Comparison of ENCODE assay signal across 11 cellular contexts in genomic region chr6:170089937-170090335, GRCh38.
DNase-seq lines count a peak whose midpoint lies in the region; ATAC-seq, FAIRE-seq and TF ChIP-seq lines count a peak whose summit lies in the region.
"Had no signal": no experiment of that assay in that cellular context is flagged by ENCODE, and none has a peak within 500 bp of the region (broad histone marks: within the 10 kb centered on the region; RNA-seq: fewer than 3 reads in every experiment).

No MANE protein-coding gene starts in this region.

- H3K4me1 ChIP-seq in uterus, result no peaks in the 10 kb centered on the region
- peaks cover 0 to 36% (median 7%) of the 10 kb centered on the region in 3 donors for H3K4me1 ChIP-seq in gastroesophageal sphincter
- no peaks in the 10 kb centered on the region; the same call in 1 of the 2 replicates for H3K4me1 ChIP-seq in BE2C
- H3K4me1 ChIP-seq: Caco-2 had no signal

- H3K27ac ChIP-seq in uterus (no peak overlapping the region), gastroesophageal sphincter (no peak overlapping the region)

- no peak for TF ChIP-seq CTCF in bronchial epithelial cell (IDR thresholded peaks at IDR 0.05; ENCODE audit: insufficient read depth, low read length, severe bottlenecking)
- no peak for TF ChIP-seq CTCF in uterus (IDR thresholded peaks at IDR 0.05)
- no peak for TF ChIP-seq CTCF in gastroesophageal sphincter (IDR thresholded peaks at IDR 0.05)
- no peak for TF ChIP-seq CTCF in BE2C (IDR thresholded peaks at IDR 0.05; ENCODE audit: low read depth, low read length)

- H3K9me3 ChIP-seq in uterus, result no peaks in the 10 kb centered on the region
- no peaks in the 10 kb centered on the region for H3K9me3 ChIP-seq in gastroesophageal sphincter
- no peaks in the 10 kb centered on the region for H3K9me3 ChIP-seq in BE2C
- H3K9me3 ChIP-seq: Caco-2 had no signal

- peaks cover 2% of the 10 kb centered on the region for H3K27me3 ChIP-seq in bronchial epithelial cell (ENCODE audit: control insufficient read depth, insufficient read depth, low read length)
- H3K27me3 ChIP-seq in uterus, result no peaks in the 10 kb centered on the region
- H3K27me3 ChIP-seq in gastroesophageal sphincter, result no peaks in the 10 kb centered on the region
- no peaks in the 10 kb centered on the region for H3K27me3 ChIP-seq in BE2C

- peak; percentile 12 for DNase-seq in stimulated activated CD4-positive, alpha-beta T cell treated with anti-CD3 and anti-CD28 coated beads, Interleukin-15, amount 100 ng/mL, for 24 hours
- DNase-seq in stimulated activated CD4-positive, alpha-beta T cell treated with anti-CD3 and anti-CD28 coated beads, Interleukin-1b, Interleukin-23, amount 100 ng/mL, for 48 hours, result no peak
- DNase-seq in bronchial epithelial cell (ENCODE audit: low read depth), result no peak
- peak; percentile 4 to 8 for DNase-seq in uterus
- no peak for DNase-seq in BE2C
- DNase-seq in NCI-H446 treated with DMSO at 0.1 percent for 48 hours (lab: John Stamatoyannopoulos, UW), result no peak
- DNase-seq: midbrain, NCI-H524 had no signal

- ATAC-seq in HG03175 (IDR thresholded peaks at IDR 0.05; ENCODE audit: unreplicated experiment) (peak; percentile 10), gastroesophageal sphincter (no peak)

- no peak overlapping the region for H3K4me3 ChIP-seq in bronchial epithelial cell (ENCODE audit: low read depth, low read length)
- H3K4me3 ChIP-seq in uterus, result no peak overlapping the region
- no peak overlapping the region for H3K4me3 ChIP-seq in gastroesophageal sphincter
- H3K4me3 ChIP-seq in BE2C (ENCODE audit: low read depth, low read length), result no peak overlapping the region

- FAIRE-seq in bronchial epithelial cell (lab: Jason Lieb, UNC), result peak; percentile 75

- TF ChIP-seq EP300 in gastroesophageal sphincter (IDR thresholded peaks at IDR 0.05), result no peak

- TF ChIP-seq POLR2A in uterus (IDR thresholded peaks at IDR 0.05) (no peak), gastroesophageal sphincter (IDR thresholded peaks at IDR 0.05) (no peak)

- 54 to 70% methylated on average over 6 to 9 of the region's 11 CpGs for WGBS in gastroesophageal sphincter (ENCODE audit: low coverage in 1 of 2), 2 donors

- intact Hi-C loops in uterus (cut with DNase I; ENCODE audit: low total_unique reads), result no loop called here

- H3K36me3 ChIP-seq in bronchial epithelial cell (ENCODE audit: control insufficient read depth, insufficient read depth, low read length), result no peaks in the 10 kb centered on the region
- H3K36me3 ChIP-seq in uterus, result no peaks in the 10 kb centered on the region
- no peaks in the 10 kb centered on the region for H3K36me3 ChIP-seq in gastroesophageal sphincter
- no peaks in the 10 kb centered on the region for H3K36me3 ChIP-seq in BE2C

Comparison
In these comparisons a context has a peak if more than half of its experiments do, and no peak if none do; other contexts are left out.
1. DNase-seq: peak in stimulated activated CD4-positive, alpha-beta T cell treated with anti-CD3 and anti-CD28 coated beads, Interleukin-15, amount 100 ng/mL, for 24 hours (single experiment) and uterus (2 of 2); none in stimulated activated CD4-positive, alpha-beta T cell treated with anti-CD3 and anti-CD28 coated beads, Interleukin-1b, Interleukin-23, amount 100 ng/mL, for 48 hours (single experiment), bronchial epithelial cell (single experiment), BE2C (single experiment) and NCI-H446 treated with DMSO at 0.1 percent for 48 hours (single experiment).